ENCODE assay signal across 17 cellular contexts in genomic region chr5:102611312-102611711, GRCh38.
"Had no signal": no experiment of that assay in that cellular context is flagged by ENCODE, and none has a peak within 500 bp of the region (broad histone marks: within the 10 kb centered on the region; RNA-seq: fewer than 3 reads in every experiment).

No MANE protein-coding gene starts in this region.

- DNase-seq: erythroblast; gastrocnemius medialis; heart right ventricle; islet precursor cell; mammary epithelial cell; naive thymus-derived CD4-positive, alpha-beta T cell; nephron progenitor cell; psoas muscle; retina; right lobe of liver; stimulated activated CD4-positive, alpha-beta T cell treated with anti-CD3 and anti-CD28 coated beads, Interleukin-4, amount 100 ng/mL, for 1 hour; stimulated activated CD8-positive, alpha-beta memory T cell treated with anti-CD3 and anti-CD28 coated beads, Interleukin-4, amount 100 ng/mL, for 48 hours; stimulated activated naive CD8-positive, alpha-beta T cell treated with anti-CD3 and anti-CD28 coated beads, Interleukin-15, Interleukin-2, amounts not matched to agents 100 U/mL and 50 U/mL, for 24 hours; thyroid gland had no signal

- ATAC-seq: gastrocnemius medialis; heart right ventricle; left lobe of liver; naive thymus-derived CD4-positive, alpha-beta T cell; psoas muscle; right lobe of liver; stimulated activated effector memory CD8-positive, alpha-beta T cell treated with anti-CD3 and anti-CD28 coated beads, Interleukin-12 subunit alpha, Interleukin-12 subunit beta, amount 100 ng/mL, for 72 hours; stimulated activated naive CD8-positive, alpha-beta T cell treated with anti-CD3 and anti-CD28 coated beads, Interleukin-15, Interleukin-2, amounts not matched to agents 100 U/mL and 50 U/mL, for 24 hours had no signal

- H3K4me3 ChIP-seq: gastrocnemius medialis, heart right ventricle, psoas muscle, right lobe of liver, suprapubic skin, thyroid gland had no signal
